18 cellular contexts compared by ENCODE assay signal in the genomic region with DNA sequence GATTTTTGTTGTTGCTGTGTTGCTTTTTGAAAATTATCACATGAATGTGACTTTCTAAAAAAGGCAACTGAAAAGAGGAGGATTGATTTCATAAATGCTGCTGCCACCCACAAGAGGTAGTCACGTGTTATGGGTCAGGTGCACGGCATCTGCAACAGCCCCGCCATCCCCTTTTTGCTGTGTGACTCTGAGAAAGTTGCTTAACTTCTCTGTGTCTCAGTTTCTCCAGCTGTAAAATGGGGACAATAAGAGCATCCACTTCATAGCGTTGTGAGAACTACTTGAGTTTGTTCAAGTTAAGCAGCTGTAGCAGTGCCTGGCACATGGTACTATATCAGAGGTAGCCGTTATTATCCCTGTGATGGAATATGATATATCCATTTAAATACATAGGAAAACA. TPM values are rescaled to one million over a fixed set of nuclear protein-coding genes. Genes with fewer than 3 reads are reported as not detected.
DNase-seq lines count a peak whose midpoint lies in the region; ATAC-seq, FAIRE-seq and TF ChIP-seq lines count a peak whose summit lies in the region.
"Had no signal": no experiment of that assay in that cellular context is flagged by ENCODE, and none has a peak within 500 bp of the region (broad histone marks: within the 10 kb centered on the region; RNA-seq: fewer than 3 reads in every experiment).

No MANE protein-coding gene starts in this region.

- TF ChIP-seq EP300 in esophagus muscularis mucosa (IDR thresholded peaks at IDR 0.05), result no peak
- TF ChIP-seq EP300 in transverse colon (IDR thresholded peaks at IDR 0.05; ENCODE audit: low read depth), result no peak

- TF ChIP-seq CTCF in heart left ventricle (IDR thresholded peaks at IDR 0.05) (no peak), WTC11 (IDR thresholded peaks at IDR 0.05) (no peak), esophagus muscularis mucosa (IDR thresholded peaks at IDR 0.05) (no peak), transverse colon (IDR thresholded peaks at IDR 0.05) (no peak)

- peak; percentile 83 for FAIRE-seq in urothelium cell line (lab: Jason Lieb, UNC)
- FAIRE-seq: GM12878 had no signal

- no peaks in the 10 kb centered on the region for H3K9me3 ChIP-seq in heart left ventricle
- H3K9me3 ChIP-seq in esophagus muscularis mucosa, result no peaks in the 10 kb centered on the region
- no peaks in the 10 kb centered on the region for H3K9me3 ChIP-seq in transverse colon
- H3K9me3 ChIP-seq: BLaER1, HAP-1 had no signal

- ATAC-seq in Right ventricle myocardium inferior, result no peak
- ATAC-seq in heart left ventricle, result no peak
- ATAC-seq in WTC11, result no peak
- ATAC-seq: GM12878 had no signal

- no peaks in the 10 kb centered on the region for H3K27me3 ChIP-seq in heart left ventricle
- H3K27me3 ChIP-seq in esophagus muscularis mucosa, result no peaks in the 10 kb centered on the region
- H3K27me3 ChIP-seq in transverse colon, result peaks cover 9% of the 10 kb centered on the region
- H3K27me3 ChIP-seq: BLaER1 had no signal

- DNase-seq in Right ventricle myocardium inferior (ENCODE audit: missing footprints) (peak; percentile 5), heart left ventricle (no peak), WTC11 (ENCODE audit: low spot score) (no peak), esophagus muscularis mucosa (ENCODE audit: extremely low spot score) (no peak), urothelium cell line (ENCODE audit: low spot score) (no peak), transverse colon (no peak), NCI-H2107 treated with DMSO at 0.1 percent for 48 hours (lab: John Stamatoyannopoulos, UW; ENCODE audit: unreplicated experiment) (no peak), GDM1 (lab: John Stamatoyannopoulos, UW) (no peak)
- DNase-seq: CD4-positive, alpha-beta memory T cell; DMS79 treated with DMSO at 0.1 percent for 48 hours had no signal

- no peaks in the 10 kb centered on the region for H3K36me3 ChIP-seq in heart left ventricle
- H3K36me3 ChIP-seq in esophagus muscularis mucosa, result peaks cover 0 to 22% (median 7%) of the 10 kb centered on the region in 4 donors
- no peaks in the 10 kb centered on the region for H3K36me3 ChIP-seq in transverse colon
- H3K36me3 ChIP-seq: BLaER1, HAP-1 had no signal

- CTCF ChIA-PET in WTC11 (lab: Charles Lee), result no interaction called here

- POLR2A ChIA-PET in WTC11 (lab: Charles Lee), result no interaction called here

- no peaks in the 10 kb centered on the region for H3K9me3 Mint-ChIP-seq in WTC11
- H3K9me3 Mint-ChIP-seq: CD14-positive monocyte; CD4-positive, alpha-beta memory T cell had no signal

- in situ Hi-C loops in transverse colon (cut with MboI; ENCODE audit: low pct_ligation_motif_present in 1 of 4, low pct_unique_long_range_greater_than_20kb in 1 of 4, low sequenced_read_pairs in 3 of 4), result no loop called here

- H3K27me3 Mint-ChIP-seq in WTC11 (ENCODE audit: low read depth), result no peaks in the 10 kb centered on the region
- H3K27me3 Mint-ChIP-seq: CD4-positive, alpha-beta memory T cell had no signal

- H3K27ac ChIP-seq in heart left ventricle, result no peak overlapping the region
- H3K27ac ChIP-seq in esophagus muscularis mucosa (replicated peaks in 1 of 4), result peak overlapping the region in 3 of 4 donors; percentile 36 to 60 (median 51)
- no peak overlapping the region for H3K27ac ChIP-seq in transverse colon
- H3K27ac ChIP-seq: 22Rv1, BLaER1 had no signal

- 72 to 86% (median 76%) methylated on average over 5 of the region's 5 CpGs for WGBS in heart left ventricle, 4 donors
- 75% methylated on average over 5 of the region's 5 CpGs for WGBS in esophagus muscularis mucosa
- WGBS in transverse colon (ENCODE audit: low coverage in 1 of 2), 2 donors, result 37 to 73% methylated on average over 3 to 5 of the region's 5 CpGs

- no peak overlapping the region for H3K4me3 Mint-ChIP-seq in WTC11
- H3K4me3 Mint-ChIP-seq: CD14-positive monocyte; CD4-positive, alpha-beta memory T cell had no signal

- no peaks in the 10 kb centered on the region for H3K36me3 Mint-ChIP-seq in WTC11
- H3K36me3 Mint-ChIP-seq: CD14-positive monocyte; CD4-positive, alpha-beta memory T cell had no signal

- no peak overlapping the region for H3K27ac Mint-ChIP-seq in WTC11
- H3K27ac Mint-ChIP-seq: CD4-positive, alpha-beta memory T cell had no signal

- no peak overlapping the region for H3K4me3 ChIP-seq in heart left ventricle
- H3K4me3 ChIP-seq in esophagus muscularis mucosa, result no peak overlapping the region
- H3K4me3 ChIP-seq in transverse colon, result no peak overlapping the region
- H3K4me3 ChIP-seq: BLaER1, GM12878, HAP-1 had no signal

- TF ChIP-seq POLR2A in heart left ventricle (IDR thresholded peaks at IDR 0.05) (no peak), esophagus muscularis mucosa (IDR thresholded peaks at IDR 0.05; ENCODE audit: low read depth) (no peak), transverse colon (IDR thresholded peaks at IDR 0.05) (no peak)

- intact Hi-C loops in Right ventricle myocardium inferior (cut with DNase I) (no loop called here), heart left ventricle (cut with DNase I) (no loop called here), esophagus muscularis mucosa (cut with DNase I) (no loop called here), transverse colon (cut with DNase I; ENCODE audit: low total_unique reads) (no loop called here)

- peaks cover 0 to 26% (median 9%) of the 10 kb centered on the region in 12 donors for H3K4me1 ChIP-seq in heart left ventricle
- H3K4me1 ChIP-seq in esophagus muscularis mucosa, result peaks cover 26 to 63% (median 41%) of the 10 kb centered on the region in 4 donors
- peaks cover 0 to 6% (median 3%) of the 10 kb centered on the region in 4 donors for H3K4me1 ChIP-seq in transverse colon

- H3K4me1 Mint-ChIP-seq in WTC11, result peaks cover 30% of the 10 kb centered on the region
- H3K4me1 Mint-ChIP-seq: CD4-positive, alpha-beta memory T cell had no signal

TF ChIP-seq in WTC11, 78 proteins besides CTCF, POLR2A, EP300 and RAD21:
- TF ChIP-seq GTF2I (CRISPR knock-in tag; conservative IDR thresholded peaks at IDR 0.05) (0 out of 2 replicates have a peak, but pooled peaks have one; percentile 39), GABPB1 (CRISPR knock-in tag; IDR thresholded peaks at IDR 0.05) (no peak), ZNF423 (CRISPR knock-in tag; IDR thresholded peaks at IDR 0.05) (no peak), RELA (CRISPR knock-in tag; IDR thresholded peaks at IDR 0.05; ENCODE audit: borderline replicate concordance) (no peak), CDX4 (CRISPR knock-in tag; IDR thresholded peaks at IDR 0.05; ENCODE audit: borderline replicate concordance) (no peak), USF1 (CRISPR knock-in tag; IDR thresholded peaks at IDR 0.05) (no peak), NFYB (CRISPR knock-in tag; conservative IDR thresholded peaks at IDR 0.05; ENCODE audit: low read depth) (no peak), NFE2L1 (CRISPR knock-in tag; IDR thresholded peaks at IDR 0.05) (no peak)
TF ChIP-seq in WTC11: peak in this region for 1.

RNA-seq across cellular contexts. Expression of gene CCN5, which starts 10.7 kb away (rescaled TPM):
- total RNA-seq in Right ventricle myocardium inferior, result 13.6 TPM
- 10 to 100 TPM in 8 of 9 donors, 1 to 10 TPM in 1; 7.3 to 62.3 (median 28.7) TPM for total RNA-seq in heart left ventricle
- 10 to 100 TPM; 11.0 to 92.3 TPM for polyA plus RNA-seq in heart left ventricle
- 0.16 to 0.37 TPM (median 0.23 TPM) in 3 replicates for total RNA-seq in WTC11 (2021)
- 100 to 1,000 TPM; 350 to 833 (median 456) TPM for total RNA-seq in esophagus muscularis mucosa
- 10 to 100 TPM in 3 of 4 donors, 1 to 10 TPM in 1; 9.5 to 20.6 (median 15.9) TPM for total RNA-seq in transverse colon
- total RNA-seq: A673; CD4-positive, alpha-beta memory T cell; HT-29 had no signal
- polyA plus RNA-seq: CD14-positive monocyte; CD4-positive, alpha-beta memory T cell had no signal

RNA-seq across cellular contexts. Expression of gene KCNK15, which starts 19.8 kb away (rescaled TPM):
- total RNA-seq in Right ventricle myocardium inferior, result 0.32 TPM
- total RNA-seq in heart left ventricle, result 1 to 10 TPM in 2 of 9 donors, under 1 TPM in 7; 0.12 to 2.2 (median 0.39) TPM
- under 1 TPM; 0.23 to 0.33 TPM for polyA plus RNA-seq in heart left ventricle
- 0.24 to 0.37 TPM (median 0.32 TPM) in 3 replicates for total RNA-seq in WTC11 (2021)
- total RNA-seq in esophagus muscularis mucosa, result 1 to 10 TPM; 3.6 to 5.6 (median 5.0) TPM
- 1 to 10 TPM in 1 of 4 donors, under 1 TPM in 1, not detected in 2; 0.27 to 1.3 TPM for total RNA-seq in transverse colon
- total RNA-seq: A673; CD4-positive, alpha-beta memory T cell; GM12878; HT-29 had no signal
- polyA plus RNA-seq: AG04450; CD14-positive monocyte; CD4-positive, alpha-beta memory T cell; GM12878 had no signal

Comparison
In these comparisons a context has a peak if more than half of its experiments do, and no peak if none do; other contexts are left out.
1. H3K27ac ChIP-seq: peak in esophagus muscularis mucosa (3 of 4); none in heart left ventricle (0 of 12) and transverse colon (0 of 4).